ENCODE assay signal across 1 cellular context in the genomic region with DNA sequence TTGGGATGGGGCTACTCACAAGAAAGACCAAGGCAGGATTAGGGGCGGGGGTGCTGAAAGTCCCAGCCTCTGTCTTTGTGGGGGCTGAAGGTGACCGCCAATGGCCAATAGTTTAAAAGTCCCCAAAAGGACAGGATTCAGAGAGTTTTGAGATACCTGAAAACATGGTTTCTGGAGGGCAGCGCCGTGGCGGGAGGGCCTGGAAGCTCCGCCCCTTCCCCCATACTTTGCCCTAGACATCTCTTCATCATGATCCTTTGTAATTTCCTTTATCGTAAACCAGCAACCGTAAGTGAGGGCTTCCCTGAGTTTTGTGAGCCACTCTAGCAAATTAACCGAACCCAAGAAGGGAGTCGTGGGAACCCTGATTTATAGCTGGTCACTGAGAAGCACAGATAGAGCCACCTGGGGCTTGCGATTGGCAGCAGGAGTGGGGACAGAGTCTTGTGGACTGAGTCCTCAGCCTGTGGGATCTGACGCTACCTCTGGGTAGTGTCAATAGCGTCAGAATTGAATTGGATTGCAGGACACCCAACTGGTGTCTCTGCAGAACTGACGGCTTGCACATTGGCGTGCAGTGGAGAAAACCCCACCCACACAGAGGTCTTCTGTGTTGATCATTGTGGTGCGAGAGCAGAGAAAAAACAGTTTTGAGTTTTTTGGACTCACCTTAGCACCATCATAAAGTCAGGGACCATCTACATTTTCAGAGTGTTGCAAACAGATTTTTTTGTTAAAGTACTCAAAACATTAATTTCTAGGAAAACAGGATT.
TF ChIP-seq lines count a peak whose summit lies in the region.

No MANE protein-coding gene starts in this region.

TF ChIP-seq in K562, 482 proteins besides CTCF, POLR2A, EP300 and RAD21 (continued from another document and continues in another):
- TF ChIP-seq, protein P1, sequence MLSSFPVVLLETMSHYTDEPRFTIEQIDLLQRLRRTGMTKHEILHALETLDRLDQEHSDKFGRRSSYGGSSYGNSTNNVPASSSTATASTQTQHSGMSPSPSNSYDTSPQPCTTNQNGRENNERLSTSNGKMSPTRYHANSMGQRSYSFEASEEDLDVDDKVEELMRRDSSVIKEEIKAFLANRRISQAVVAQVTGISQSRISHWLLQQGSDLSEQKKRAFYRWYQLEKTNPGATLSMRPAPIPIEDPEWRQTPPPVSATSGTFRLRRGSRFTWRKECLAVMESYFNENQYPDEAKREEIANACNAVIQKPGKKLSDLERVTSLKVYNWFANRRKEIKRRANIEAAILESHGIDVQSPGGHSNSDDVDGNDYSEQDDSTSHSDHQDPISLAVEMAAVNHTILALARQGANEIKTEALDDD (IDR thresholded peaks at IDR 0.05) = no peak
- TF ChIP-seq ZNF668 (CRISPR knock-in tag; IDR thresholded peaks at IDR 0.05) (no peak), FOXJ3 (CRISPR knock-in tag; IDR thresholded peaks at IDR 0.05) (no peak), NCOA4 (IDR thresholded peaks at IDR 0.05; ENCODE audit: partially characterized antibody) (no peak), MXI1 (IDR thresholded peaks at IDR 0.05; ENCODE audit: low read depth, low read length) (no peak), RFX7 (CRISPR knock-in tag; IDR thresholded peaks at IDR 0.05) (no peak), RBFOX2 (IDR thresholded peaks at IDR 0.05; ENCODE audit: low read depth, low read length) (no peak), XRCC3 (IDR thresholded peaks at IDR 0.05) (no peak), ZNF717 (CRISPR knock-in tag; IDR thresholded peaks at IDR 0.05) (no peak), MECOM (CRISPR knock-in tag; IDR thresholded peaks at IDR 0.05) (no peak), SNRNP70 (optimal IDR thresholded peaks at IDR 0.05; ENCODE audit: low read depth, low read length) (no peak), NCOA1 (IDR thresholded peaks at IDR 0.05; ENCODE audit: low read depth) (no peak), GATAD2B (IDR thresholded peaks at IDR 0.05; ENCODE audit: borderline replicate concordance) (no peak), ZBTB1 (CRISPR knock-in tag; IDR thresholded peaks at IDR 0.05; ENCODE audit: borderline replicate concordance, low read depth) (no peak), HDGF (IDR thresholded peaks at IDR 0.05) (no peak), ZNF584 (CRISPR knock-in tag; IDR thresholded peaks at IDR 0.05; ENCODE audit: low read depth) (no peak), PML (IDR thresholded peaks at IDR 0.05; ENCODE audit: low read length) (no peak), U2AF1 (optimal IDR thresholded peaks at IDR 0.05; ENCODE audit: low read depth, low read length) (no peak)
- TF ChIP-seq, protein P2, sequence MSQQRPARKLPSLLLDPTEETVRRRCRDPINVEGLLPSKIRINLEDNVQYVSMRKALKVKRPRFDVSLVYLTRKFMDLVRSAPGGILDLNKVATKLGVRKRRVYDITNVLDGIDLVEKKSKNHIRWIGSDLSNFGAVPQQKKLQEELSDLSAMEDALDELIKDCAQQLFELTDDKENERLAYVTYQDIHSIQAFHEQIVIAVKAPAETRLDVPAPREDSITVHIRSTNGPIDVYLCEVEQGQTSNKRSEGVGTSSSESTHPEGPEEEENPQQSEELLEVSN (IDR thresholded peaks at IDR 0.05; ENCODE audit: borderline replicate concordance in 1 of 2, extremely low read depth in 1 of 2, insufficient read depth in 1 of 2, insufficient read length in 1 of 2, low read depth in 1 of 2, low read length in 1 of 2, poor library complexity in 1 of 2, severe bottlenecking in 1 of 2) = no peak
- TF ChIP-seq, protein P3, sequence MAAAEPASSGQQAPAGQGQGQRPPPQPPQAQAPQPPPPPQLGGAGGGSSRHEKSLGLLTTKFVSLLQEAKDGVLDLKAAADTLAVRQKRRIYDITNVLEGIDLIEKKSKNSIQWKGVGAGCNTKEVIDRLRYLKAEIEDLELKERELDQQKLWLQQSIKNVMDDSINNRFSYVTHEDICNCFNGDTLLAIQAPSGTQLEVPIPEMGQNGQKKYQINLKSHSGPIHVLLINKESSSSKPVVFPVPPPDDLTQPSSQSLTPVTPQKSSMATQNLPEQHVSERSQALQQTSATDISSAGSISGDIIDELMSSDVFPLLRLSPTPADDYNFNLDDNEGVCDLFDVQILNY (CRISPR knock-in tag; IDR thresholded peaks at IDR 0.05) = no peak
- TF ChIP-seq, protein P4, sequence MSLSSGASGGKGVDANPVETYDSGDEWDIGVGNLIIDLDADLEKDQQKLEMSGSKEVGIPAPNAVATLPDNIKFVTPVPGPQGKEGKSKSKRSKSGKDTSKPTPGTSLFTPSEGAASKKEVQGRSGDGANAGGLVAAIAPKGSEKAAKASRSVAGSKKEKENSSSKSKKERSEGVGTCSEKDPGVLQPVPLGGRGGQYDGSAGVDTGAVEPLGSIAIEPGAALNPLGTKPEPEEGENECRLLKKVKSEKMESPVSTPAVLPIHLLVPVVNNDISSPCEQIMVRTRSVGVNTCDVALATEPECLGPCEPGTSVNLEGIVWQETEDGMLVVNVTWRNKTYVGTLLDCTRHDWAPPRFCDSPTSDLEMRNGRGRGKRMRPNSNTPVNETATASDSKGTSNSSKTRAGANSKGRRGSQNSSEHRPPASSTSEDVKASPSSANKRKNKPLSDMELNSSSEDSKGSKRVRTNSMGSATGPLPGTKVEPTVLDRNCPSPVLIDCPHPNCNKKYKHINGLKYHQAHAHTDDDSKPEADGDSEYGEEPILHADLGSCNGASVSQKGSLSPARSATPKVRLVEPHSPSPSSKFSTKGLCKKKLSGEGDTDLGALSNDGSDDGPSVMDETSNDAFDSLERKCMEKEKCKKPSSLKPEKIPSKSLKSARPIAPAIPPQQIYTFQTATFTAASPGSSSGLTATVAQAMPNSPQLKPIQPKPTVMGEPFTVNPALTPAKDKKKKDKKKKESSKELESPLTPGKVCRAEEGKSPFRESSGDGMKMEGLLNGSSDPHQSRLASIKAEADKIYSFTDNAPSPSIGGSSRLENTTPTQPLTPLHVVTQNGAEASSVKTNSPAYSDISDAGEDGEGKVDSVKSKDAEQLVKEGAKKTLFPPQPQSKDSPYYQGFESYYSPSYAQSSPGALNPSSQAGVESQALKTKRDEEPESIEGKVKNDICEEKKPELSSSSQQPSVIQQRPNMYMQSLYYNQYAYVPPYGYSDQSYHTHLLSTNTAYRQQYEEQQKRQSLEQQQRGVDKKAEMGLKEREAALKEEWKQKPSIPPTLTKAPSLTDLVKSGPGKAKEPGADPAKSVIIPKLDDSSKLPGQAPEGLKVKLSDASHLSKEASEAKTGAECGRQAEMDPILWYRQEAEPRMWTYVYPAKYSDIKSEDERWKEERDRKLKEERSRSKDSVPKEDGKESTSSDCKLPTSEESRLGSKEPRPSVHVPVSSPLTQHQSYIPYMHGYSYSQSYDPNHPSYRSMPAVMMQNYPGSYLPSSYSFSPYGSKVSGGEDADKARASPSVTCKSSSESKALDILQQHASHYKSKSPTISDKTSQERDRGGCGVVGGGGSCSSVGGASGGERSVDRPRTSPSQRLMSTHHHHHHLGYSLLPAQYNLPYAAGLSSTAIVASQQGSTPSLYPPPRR (CRISPR knock-in tag; IDR thresholded peaks at IDR 0.05; ENCODE audit: borderline replicate concordance) = no peak
- TF ChIP-seq, protein P5, sequence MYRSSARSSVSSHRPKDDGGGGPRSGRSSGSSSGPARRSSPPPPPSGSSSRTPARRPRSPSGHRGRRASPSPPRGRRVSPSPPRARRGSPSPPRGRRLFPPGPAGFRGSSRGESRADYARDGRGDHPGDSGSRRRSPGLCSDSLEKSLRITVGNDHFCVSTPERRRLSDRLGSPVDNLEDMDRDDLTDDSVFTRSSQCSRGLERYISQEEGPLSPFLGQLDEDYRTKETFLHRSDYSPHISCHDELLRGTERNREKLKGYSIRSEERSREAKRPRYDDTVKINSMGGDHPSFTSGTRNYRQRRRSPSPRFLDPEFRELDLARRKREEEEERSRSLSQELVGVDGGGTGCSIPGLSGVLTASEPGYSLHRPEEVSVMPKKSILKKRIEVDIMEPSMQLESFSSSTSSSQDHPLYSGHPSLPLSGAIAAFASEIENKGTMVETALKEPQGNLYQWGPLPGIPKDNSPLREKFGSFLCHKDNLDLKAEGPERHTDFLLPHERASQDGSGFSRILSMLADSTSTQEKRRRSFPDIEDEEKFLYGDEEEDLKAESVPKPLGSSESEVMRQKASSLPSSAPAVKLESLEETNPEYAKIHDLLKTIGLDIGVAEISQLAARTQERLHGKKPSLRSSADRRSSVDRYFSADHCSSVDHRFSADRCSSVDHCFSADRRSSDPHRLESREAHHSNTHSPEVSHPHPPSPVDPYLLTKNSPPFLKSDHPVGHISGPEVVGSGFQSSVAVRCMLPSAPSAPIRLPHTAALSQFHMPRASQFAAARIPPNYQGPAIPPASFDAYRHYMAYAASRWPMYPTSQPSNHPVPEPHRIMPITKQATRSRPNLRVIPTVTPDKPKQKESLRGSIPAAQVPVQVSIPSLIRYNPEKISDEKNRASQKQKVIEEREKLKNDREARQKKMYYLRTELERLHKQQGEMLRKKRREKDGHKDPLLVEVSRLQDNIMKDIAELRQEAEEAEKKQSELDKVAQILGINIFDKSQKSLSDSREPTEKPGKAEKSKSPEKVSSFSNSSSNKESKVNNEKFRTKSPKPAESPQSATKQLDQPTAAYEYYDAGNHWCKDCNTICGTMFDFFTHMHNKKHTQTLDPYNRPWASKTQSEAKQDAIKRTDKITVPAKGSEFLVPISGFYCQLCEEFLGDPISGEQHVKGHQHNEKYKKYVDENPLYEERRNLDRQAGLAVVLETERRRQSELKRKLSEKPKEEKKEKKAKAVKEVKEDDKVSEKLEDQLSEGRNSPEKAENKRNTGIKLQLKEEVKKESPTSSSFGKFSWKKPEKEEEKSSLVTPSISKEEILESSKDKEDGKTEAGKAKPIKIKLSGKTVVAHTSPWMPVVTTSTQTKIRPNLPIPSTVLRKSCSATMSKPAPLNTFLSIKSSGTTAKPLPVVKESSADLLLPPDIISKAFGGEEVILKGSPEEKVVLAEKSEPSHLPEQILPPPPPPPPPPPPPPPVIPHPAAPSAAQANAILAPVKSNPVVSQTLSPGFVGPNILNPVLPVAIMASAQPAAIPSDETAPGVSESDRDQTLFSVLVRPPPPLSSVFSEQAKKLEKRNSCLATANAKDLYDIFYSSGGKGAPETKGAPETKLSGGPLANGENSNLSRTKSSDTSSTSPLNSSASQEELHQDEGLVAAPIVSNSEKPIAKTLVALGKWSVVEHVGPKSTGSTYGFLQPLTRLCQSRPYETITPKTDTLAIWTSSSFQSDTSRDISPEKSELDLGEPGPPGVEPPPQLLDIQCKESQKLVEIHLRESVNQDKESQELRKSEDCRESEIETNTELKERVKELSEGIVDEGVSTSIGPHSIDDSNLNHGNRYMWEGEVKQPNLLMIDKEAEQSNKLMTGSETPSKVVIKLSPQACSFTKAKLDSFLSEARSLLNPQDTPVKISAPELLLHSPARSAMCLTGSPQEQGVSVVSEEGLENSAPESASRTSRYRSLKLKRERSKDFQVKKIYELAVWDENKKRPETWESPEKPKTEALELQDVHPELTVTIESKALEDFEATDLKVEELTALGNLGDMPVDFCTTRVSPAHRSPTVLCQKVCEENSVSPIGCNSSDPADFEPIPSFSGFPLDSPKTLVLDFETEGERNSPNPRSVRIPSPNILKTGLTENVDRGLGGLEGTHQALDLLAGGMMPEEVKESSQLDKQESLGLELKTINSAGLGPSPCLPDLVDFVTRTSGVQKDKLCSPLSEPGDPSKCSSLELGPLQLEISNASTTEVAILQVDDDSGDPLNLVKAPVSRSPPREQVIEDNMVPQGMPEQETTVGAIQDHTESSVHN (IDR thresholded peaks at IDR 0.05; ENCODE audit: borderline replicate concordance in 1 of 2, low read depth in 1 of 2) = no peak
- TF ChIP-seq, protein P6, sequence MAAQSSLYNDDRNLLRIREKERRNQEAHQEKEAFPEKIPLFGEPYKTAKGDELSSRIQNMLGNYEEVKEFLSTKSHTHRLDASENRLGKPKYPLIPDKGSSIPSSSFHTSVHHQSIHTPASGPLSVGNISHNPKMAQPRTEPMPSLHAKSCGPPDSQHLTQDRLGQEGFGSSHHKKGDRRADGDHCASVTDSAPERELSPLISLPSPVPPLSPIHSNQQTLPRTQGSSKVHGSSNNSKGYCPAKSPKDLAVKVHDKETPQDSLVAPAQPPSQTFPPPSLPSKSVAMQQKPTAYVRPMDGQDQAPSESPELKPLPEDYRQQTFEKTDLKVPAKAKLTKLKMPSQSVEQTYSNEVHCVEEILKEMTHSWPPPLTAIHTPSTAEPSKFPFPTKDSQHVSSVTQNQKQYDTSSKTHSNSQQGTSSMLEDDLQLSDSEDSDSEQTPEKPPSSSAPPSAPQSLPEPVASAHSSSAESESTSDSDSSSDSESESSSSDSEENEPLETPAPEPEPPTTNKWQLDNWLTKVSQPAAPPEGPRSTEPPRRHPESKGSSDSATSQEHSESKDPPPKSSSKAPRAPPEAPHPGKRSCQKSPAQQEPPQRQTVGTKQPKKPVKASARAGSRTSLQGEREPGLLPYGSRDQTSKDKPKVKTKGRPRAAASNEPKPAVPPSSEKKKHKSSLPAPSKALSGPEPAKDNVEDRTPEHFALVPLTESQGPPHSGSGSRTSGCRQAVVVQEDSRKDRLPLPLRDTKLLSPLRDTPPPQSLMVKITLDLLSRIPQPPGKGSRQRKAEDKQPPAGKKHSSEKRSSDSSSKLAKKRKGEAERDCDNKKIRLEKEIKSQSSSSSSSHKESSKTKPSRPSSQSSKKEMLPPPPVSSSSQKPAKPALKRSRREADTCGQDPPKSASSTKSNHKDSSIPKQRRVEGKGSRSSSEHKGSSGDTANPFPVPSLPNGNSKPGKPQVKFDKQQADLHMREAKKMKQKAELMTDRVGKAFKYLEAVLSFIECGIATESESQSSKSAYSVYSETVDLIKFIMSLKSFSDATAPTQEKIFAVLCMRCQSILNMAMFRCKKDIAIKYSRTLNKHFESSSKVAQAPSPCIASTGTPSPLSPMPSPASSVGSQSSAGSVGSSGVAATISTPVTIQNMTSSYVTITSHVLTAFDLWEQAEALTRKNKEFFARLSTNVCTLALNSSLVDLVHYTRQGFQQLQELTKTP (IDR thresholded peaks at IDR 0.05; ENCODE audit: low read depth in 1 of 2, partially characterized antibody in 2 of 2) = no peak
- TF ChIP-seq, protein P7, sequence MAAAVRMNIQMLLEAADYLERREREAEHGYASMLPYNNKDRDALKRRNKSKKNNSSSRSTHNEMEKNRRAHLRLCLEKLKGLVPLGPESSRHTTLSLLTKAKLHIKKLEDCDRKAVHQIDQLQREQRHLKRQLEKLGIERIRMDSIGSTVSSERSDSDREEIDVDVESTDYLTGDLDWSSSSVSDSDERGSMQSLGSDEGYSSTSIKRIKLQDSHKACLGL (CRISPR knock-in tag; IDR thresholded peaks at IDR 0.05; ENCODE audit: borderline replicate concordance, poor library complexity, severe bottlenecking) = no peak
- TF ChIP-seq, protein P8, sequence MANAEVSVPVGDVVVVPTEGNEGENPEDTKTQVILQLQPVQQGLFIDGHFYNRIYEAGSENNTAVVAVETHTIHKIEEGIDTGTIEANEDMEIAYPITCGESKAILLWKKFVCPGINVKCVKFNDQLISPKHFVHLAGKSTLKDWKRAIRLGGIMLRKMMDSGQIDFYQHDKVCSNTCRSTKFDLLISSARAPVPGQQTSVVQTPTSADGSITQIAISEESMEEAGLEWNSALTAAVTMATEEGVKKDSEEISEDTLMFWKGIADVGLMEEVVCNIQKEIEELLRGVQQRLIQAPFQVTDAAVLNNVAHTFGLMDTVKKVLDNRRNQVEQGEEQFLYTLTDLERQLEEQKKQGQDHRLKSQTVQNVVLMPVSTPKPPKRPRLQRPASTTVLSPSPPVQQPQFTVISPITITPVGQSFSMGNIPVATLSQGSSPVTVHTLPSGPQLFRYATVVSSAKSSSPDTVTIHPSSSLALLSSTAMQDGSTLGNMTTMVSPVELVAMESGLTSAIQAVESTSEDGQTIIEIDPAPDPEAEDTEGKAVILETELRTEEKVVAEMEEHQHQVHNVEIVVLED (CRISPR knock-in tag; IDR thresholded peaks at IDR 0.05) = no peak
